In the genomic region with DNA sequence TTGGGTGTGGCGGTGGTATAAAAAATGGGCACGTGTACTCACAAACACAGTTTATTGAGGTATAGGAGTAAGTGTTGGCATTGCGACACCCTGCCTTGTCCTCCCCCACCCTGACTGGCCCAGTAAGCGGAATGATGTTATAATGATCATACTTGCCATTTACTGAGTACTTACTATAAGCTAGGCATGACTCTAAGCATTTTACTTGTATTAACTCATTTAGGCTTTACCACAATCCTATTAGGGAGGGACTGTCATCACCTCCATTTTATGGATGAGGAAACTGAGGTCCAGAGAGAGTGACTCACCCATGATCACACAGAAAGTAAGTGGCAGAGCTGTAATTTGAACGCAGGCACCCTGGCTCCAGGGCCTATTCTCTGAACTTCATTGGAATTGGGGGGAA, we compare ENCODE assay signal across 9 cellular contexts. TPM values are rescaled to one million over a fixed set of nuclear protein-coding genes. Genes with fewer than 3 reads are reported as not detected.
A peak's percentile ranks its signal among the peaks of the same experiment; 100 is the strongest.
DNase-seq lines count a peak whose midpoint lies in the region; ATAC-seq, FAIRE-seq and TF ChIP-seq lines count a peak whose summit lies in the region.
"Had no signal": no experiment of that assay in that cellular context is flagged by ENCODE, and none has a peak within 500 bp of the region (broad histone marks: within the 10 kb centered on the region; RNA-seq: fewer than 3 reads in every experiment).

No MANE protein-coding gene starts in this region.

- no peaks in the 10 kb centered on the region for H3K27me3 Mint-ChIP-seq in activated CD4-positive, alpha-beta T cell treated with anti-CD3 and anti-CD28 coated beads, Interleukin-2, amount 10 ng/mL, durations not matched to agents 24 days and 14 days
- no peaks in the 10 kb centered on the region for H3K27me3 Mint-ChIP-seq in activated T-helper 17 cell treated with anti-CD3 and anti-CD28 coated beads, Interleukin-2, amount 50 U/mL, for 72 hours

- intact Hi-C loops in activated CD4-positive, alpha-beta T cell treated with anti-CD3 and anti-CD28 coated beads, Interleukin-2, amount 10 ng/mL, durations not matched to agents 24 days and 14 days (cut with micrococcal nuclease): loop anchor here (1.0 to 5.0 kb wide), 4 partner anchors 9 to 324 kb away; a partner anchor contains a TSS
- intact Hi-C loops in testis (cut with DNase I; ENCODE audit: low total_unique reads): no loop called here

- TF ChIP-seq CTCF in testis (IDR thresholded peaks at IDR 0.05): no peak

- peaks cover 29% of the 10 kb centered on the region for H3K4me1 ChIP-seq in testis

- peaks cover under 1% of the 10 kb centered on the region for H3K9me3 Mint-ChIP-seq in activated CD4-positive, alpha-beta T cell treated with anti-CD3 and anti-CD28 coated beads, Interleukin-2, amount 10 ng/mL, durations not matched to agents 24 days and 14 days
- H3K9me3 Mint-ChIP-seq in activated T-helper 17 cell treated with anti-CD3 and anti-CD28 coated beads, Interleukin-2, amount 50 U/mL, for 72 hours: peaks cover 3% of the 10 kb centered on the region

- H3K4me3 ChIP-seq in testis: no peak overlapping the region

- peak overlapping the region; percentile 69 to 90 for H3K27ac ChIP-seq in testis

- no peak for FAIRE-seq in frontal cortex (lab: Jason Lieb, UNC)

- DNase-seq in activated CD4-positive, alpha-beta T cell treated with anti-CD3 and anti-CD28 coated beads, Interleukin-2, amount 10 ng/mL, durations not matched to agents 24 days and 14 days: peak; percentile 58
- DNase-seq in activated CD4-positive, alpha-beta T cell treated with anti-CD3 and anti-CD28 coated beads for 4 hours: no peak
- DNase-seq in iris pigment epithelial cell (ENCODE audit: low read depth) (peak; percentile 70), testis (no peak), frontal cortex (ENCODE audit: low spot score in 2 of 2) (no peak)
- DNase-seq: RPMI8226 had no signal

- WGBS in testis, 2 donors: 81 to 83% methylated on average over 5 of the region's 5 CpGs

- no peak for TF ChIP-seq POLR2A in testis (IDR thresholded peaks at IDR 0.05)

- ATAC-seq in activated T-helper 17 cell treated with anti-CD3 and anti-CD28 coated beads, Interleukin-2, amount 50 U/mL, for 72 hours (replicated peaks): peak; percentile 48
- ATAC-seq in HG02938 (IDR thresholded peaks at IDR 0.05; ENCODE audit: unreplicated experiment) (no peak), GM18868 (IDR thresholded peaks at IDR 0.05; ENCODE audit: unreplicated experiment) (no peak)

- peak overlapping the region; percentile 100 for H3K4me3 Mint-ChIP-seq in activated CD4-positive, alpha-beta T cell treated with anti-CD3 and anti-CD28 coated beads, Interleukin-2, amount 10 ng/mL, durations not matched to agents 24 days and 14 days
- peak overlapping the region; percentile 92 for H3K4me3 Mint-ChIP-seq in activated T-helper 17 cell treated with anti-CD3 and anti-CD28 coated beads, Interleukin-2, amount 50 U/mL, for 72 hours

- no peaks in the 10 kb centered on the region for H3K27me3 ChIP-seq in testis

- H3K36me3 ChIP-seq in testis (ENCODE audit: low read depth, missing control alignments): no peaks in the 10 kb centered on the region

- peaks cover 61% of the 10 kb centered on the region for H3K4me1 Mint-ChIP-seq in activated CD4-positive, alpha-beta T cell treated with anti-CD3 and anti-CD28 coated beads, Interleukin-2, amount 10 ng/mL, durations not matched to agents 24 days and 14 days
- H3K4me1 Mint-ChIP-seq in activated T-helper 17 cell treated with anti-CD3 and anti-CD28 coated beads, Interleukin-2, amount 50 U/mL, for 72 hours: peaks cover 42% of the 10 kb centered on the region

- peak overlapping the region; percentile 97 for H3K27ac Mint-ChIP-seq in activated CD4-positive, alpha-beta T cell treated with anti-CD3 and anti-CD28 coated beads, Interleukin-2, amount 10 ng/mL, durations not matched to agents 24 days and 14 days
- peak overlapping the region; percentile 98 for H3K27ac Mint-ChIP-seq in activated T-helper 17 cell treated with anti-CD3 and anti-CD28 coated beads, Interleukin-2, amount 50 U/mL, for 72 hours

- peaks cover 11% of the 10 kb centered on the region for H3K36me3 Mint-ChIP-seq in activated CD4-positive, alpha-beta T cell treated with anti-CD3 and anti-CD28 coated beads, Interleukin-2, amount 10 ng/mL, durations not matched to agents 24 days and 14 days (ENCODE audit: low read depth)
- H3K36me3 Mint-ChIP-seq in activated T-helper 17 cell treated with anti-CD3 and anti-CD28 coated beads, Interleukin-2, amount 50 U/mL, for 72 hours (ENCODE audit: low read depth): no peaks in the 10 kb centered on the region

- H3K9me3 ChIP-seq in testis: no peaks in the 10 kb centered on the region

RNA-seq across cellular contexts. Expression of a gene that starts 2.3 kb away (rescaled TPM):
- 13.8 and 16.6 TPM in 2 replicates for total RNA-seq in activated CD4-positive, alpha-beta T cell treated with anti-CD3 and anti-CD28 coated beads, Interleukin-2, amount 10 ng/mL, durations not matched to agents 24 days and 14 days
- total RNA-seq in activated T-helper 17 cell treated with anti-CD3 and anti-CD28 coated beads, Interleukin-2, amount 50 U/mL, for 72 hours: 10 to 100 TPM; 17.7 to 20.2 TPM
- total RNA-seq in testis (1 to 10 TPM; 8.1 to 8.8 TPM), frontal cortex (2.4 TPM)
- polyA plus RNA-seq in testis (ENCODE audit: insufficient read depth, low read depth, low replicate concordance): 8.7 TPM

RNA-seq across cellular contexts. Expression of a gene that starts 22.0 kb away (rescaled TPM):
- total RNA-seq in activated CD4-positive, alpha-beta T cell treated with anti-CD3 and anti-CD28 coated beads, Interleukin-2, amount 10 ng/mL, durations not matched to agents 24 days and 14 days: 43.9 and 44.8 TPM in 2 replicates
- total RNA-seq in activated T-helper 17 cell treated with anti-CD3 and anti-CD28 coated beads, Interleukin-2, amount 50 U/mL, for 72 hours: 10 to 100 TPM; 37.3 to 41.9 TPM
- total RNA-seq in testis (10 to 100 TPM; 91.5 to 94.0 TPM), frontal cortex (88.9 TPM)
- 55.7 TPM for polyA plus RNA-seq in testis (ENCODE audit: insufficient read depth, low read depth, low replicate concordance)

Comparison
In these comparisons a context has a peak if more than half of its experiments do, and no peak if none do; other contexts are left out.
1. DNase-seq: peak in activated CD4-positive, alpha-beta T cell treated with anti-CD3 and anti-CD28 coated beads, Interleukin-2, amount 10 ng/mL, durations not matched to agents 24 days and 14 days (single experiment) and iris pigment epithelial cell (single experiment); none in activated CD4-positive, alpha-beta T cell treated with anti-CD3 and anti-CD28 coated beads for 4 hours (0 of 2), testis (single experiment) and frontal cortex (0 of 2).